In genomic region chr10:97686962-97687784, GRCh38 we compare ENCODE assay signal across 8 cellular contexts.
DNase-seq lines count a peak whose midpoint lies in the region; ATAC-seq and TF ChIP-seq lines count a peak whose summit lies in the region.

A gene with protein sequence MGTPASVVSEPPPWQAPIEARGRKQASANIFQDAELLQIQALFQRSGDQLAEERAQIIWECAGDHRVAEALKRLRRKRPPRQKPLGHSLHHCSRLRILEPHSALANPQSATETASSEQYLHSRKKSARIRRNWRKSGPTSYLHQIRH (minus strand): TSS chr10:97687241. CDS start chr10:97679905, 7,336 bp downstream.

- H3K27me3 ChIP-seq in mucosa of rectum (ENCODE audit: control insufficient read depth in 2 of 2, insufficient read depth in 2 of 2, low read length in 2 of 2) = no peaks in the 10 kb centered on the region

- H3K36me3 ChIP-seq in mucosa of rectum (ENCODE audit: control insufficient read depth in 2 of 2, insufficient read depth in 2 of 2, low read length in 2 of 2) = no peaks in the 10 kb centered on the region

- H3K27ac ChIP-seq in mucosa of rectum (ENCODE audit: low read depth in 2 of 2, low read length in 2 of 2) = peak within 1 kb of the TSS; percentile 97

- H3K4me1 ChIP-seq in mucosa of rectum (ENCODE audit: control insufficient read depth in 2 of 2, insufficient read depth in 2 of 2, low read length in 2 of 2) = peaks cover 25 to 47% of the 10 kb centered on the region in 2 donors

- peak; percentile 87 for ATAC-seq in GM21619 (IDR thresholded peaks at IDR 0.05; ENCODE audit: unreplicated experiment)

- no peaks in the 10 kb centered on the region for H3K9me3 ChIP-seq in mucosa of rectum (ENCODE audit: control insufficient read depth in 2 of 2, low read length in 2 of 2)

- peak within 1 kb of the TSS; percentile 97 to 99 for H3K9ac ChIP-seq in mucosa of rectum (ENCODE audit: low read depth in 1 of 2, low read length in 2 of 2)

- H3K4me3 ChIP-seq in mucosa of rectum (ENCODE audit: low read length in 2 of 2) = peak within 1 kb of the TSS; percentile 95 to 97

- TF ChIP-seq POLR2A in erythroblast (IDR thresholded peaks at IDR 0.05; ENCODE audit: low read length) = peak; percentile 89

- TF ChIP-seq RAD21 in Ishikawa (IDR thresholded peaks at IDR 0.05; ENCODE audit: low read depth) = no peak

- peak; percentile 67 for TF ChIP-seq EP300 in Ishikawa (IDR thresholded peaks at IDR 0.05; ENCODE audit: borderline replicate concordance)

- DNase-seq in DMS153 treated with DMSO at 0.1 percent for 48 hours (lab: John Stamatoyannopoulos, UW; ENCODE audit: unreplicated experiment) (peak; percentile 97), OCI-M2 (lab: John Stamatoyannopoulos, UW; ENCODE audit: unreplicated experiment) (peak; percentile 91), erythroblast (lab: John Stamatoyannopoulos, UW) (peak; percentile 99)
- DNase-seq in activated T-cell treated with anti-CD3 and anti-CD28 coated beads, Interleukin-2, amount 50 U/mL, for 1 hour = peak; percentile 97
- peak; percentile 89 to 94 for DNase-seq in stimulated activated CD8-positive, alpha-beta memory T cell treated with anti-CD3 and anti-CD28 coated beads, Interleukin-4, amount 100 ng/mL, for 4 hours (ENCODE audit: low read depth in 2 of 2, low spot score in 1 of 2)

TF ChIP-seq in Ishikawa, 13 proteins besides CTCF, POLR2A, EP300 and RAD21:
- TF ChIP-seq FOXM1 (IDR thresholded peaks at IDR 0.05; ENCODE audit: borderline replicate concordance, low read depth) (peak; percentile 43; the same call in 1 of the 2 replicates), MAX (IDR thresholded peaks at IDR 0.05) (peak; percentile 99), CREB1 (IDR thresholded peaks at IDR 0.05; ENCODE audit: low read depth) (peak; percentile 77), TCF12 (IDR thresholded peaks at IDR 0.05; ENCODE audit: low read depth) (peak; percentile 90), TEAD4 (IDR thresholded peaks at IDR 0.05) (peak; percentile 98), YY1 (IDR thresholded peaks at IDR 0.05; ENCODE audit: low read depth) (peak; percentile 52; the same call in 1 of the 2 replicates), TAF1 (IDR thresholded peaks at IDR 0.05; ENCODE audit: low read depth) (peak; percentile 81), ZBTB7A (IDR thresholded peaks at IDR 0.05; ENCODE audit: low read depth) (no peak; the same call in 1 of the 2 replicates), EGR1 (IDR thresholded peaks at IDR 0.05) (peak; percentile 100), CEBPB (IDR thresholded peaks at IDR 0.05) (no peak), NFIC (IDR thresholded peaks at IDR 0.05) (peak; percentile 97)
- TF ChIP-seq, protein P1, sequence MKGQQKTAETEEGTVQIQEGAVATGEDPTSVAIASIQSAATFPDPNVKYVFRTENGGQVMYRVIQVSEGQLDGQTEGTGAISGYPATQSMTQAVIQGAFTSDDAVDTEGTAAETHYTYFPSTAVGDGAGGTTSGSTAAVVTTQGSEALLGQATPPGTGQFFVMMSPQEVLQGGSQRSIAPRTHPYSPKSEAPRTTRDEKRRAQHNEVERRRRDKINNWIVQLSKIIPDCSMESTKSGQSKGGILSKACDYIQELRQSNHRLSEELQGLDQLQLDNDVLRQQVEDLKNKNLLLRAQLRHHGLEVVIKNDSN (IDR thresholded peaks at IDR 0.05) = peak; percentile 97
- TF ChIP-seq, protein P2, sequence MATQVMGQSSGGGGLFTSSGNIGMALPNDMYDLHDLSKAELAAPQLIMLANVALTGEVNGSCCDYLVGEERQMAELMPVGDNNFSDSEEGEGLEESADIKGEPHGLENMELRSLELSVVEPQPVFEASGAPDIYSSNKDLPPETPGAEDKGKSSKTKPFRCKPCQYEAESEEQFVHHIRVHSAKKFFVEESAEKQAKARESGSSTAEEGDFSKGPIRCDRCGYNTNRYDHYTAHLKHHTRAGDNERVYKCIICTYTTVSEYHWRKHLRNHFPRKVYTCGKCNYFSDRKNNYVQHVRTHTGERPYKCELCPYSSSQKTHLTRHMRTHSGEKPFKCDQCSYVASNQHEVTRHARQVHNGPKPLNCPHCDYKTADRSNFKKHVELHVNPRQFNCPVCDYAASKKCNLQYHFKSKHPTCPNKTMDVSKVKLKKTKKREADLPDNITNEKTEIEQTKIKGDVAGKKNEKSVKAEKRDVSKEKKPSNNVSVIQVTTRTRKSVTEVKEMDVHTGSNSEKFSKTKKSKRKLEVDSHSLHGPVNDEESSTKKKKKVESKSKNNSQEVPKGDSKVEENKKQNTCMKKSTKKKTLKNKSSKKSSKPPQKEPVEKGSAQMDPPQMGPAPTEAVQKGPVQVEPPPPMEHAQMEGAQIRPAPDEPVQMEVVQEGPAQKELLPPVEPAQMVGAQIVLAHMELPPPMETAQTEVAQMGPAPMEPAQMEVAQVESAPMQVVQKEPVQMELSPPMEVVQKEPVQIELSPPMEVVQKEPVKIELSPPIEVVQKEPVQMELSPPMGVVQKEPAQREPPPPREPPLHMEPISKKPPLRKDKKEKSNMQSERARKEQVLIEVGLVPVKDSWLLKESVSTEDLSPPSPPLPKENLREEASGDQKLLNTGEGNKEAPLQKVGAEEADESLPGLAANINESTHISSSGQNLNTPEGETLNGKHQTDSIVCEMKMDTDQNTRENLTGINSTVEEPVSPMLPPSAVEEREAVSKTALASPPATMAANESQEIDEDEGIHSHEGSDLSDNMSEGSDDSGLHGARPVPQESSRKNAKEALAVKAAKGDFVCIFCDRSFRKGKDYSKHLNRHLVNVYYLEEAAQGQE (IDR thresholded peaks at IDR 0.05; ENCODE audit: low read depth) = no peak

Comparison
In these comparisons a context has a peak if more than half of its experiments do, and no peak if none do; other contexts are left out.
1. Peak in every context shown above with its lines: DNase-seq, ATAC-seq, H3K4me3 ChIP-seq and H3K27ac ChIP-seq.